In the genomic region with DNA sequence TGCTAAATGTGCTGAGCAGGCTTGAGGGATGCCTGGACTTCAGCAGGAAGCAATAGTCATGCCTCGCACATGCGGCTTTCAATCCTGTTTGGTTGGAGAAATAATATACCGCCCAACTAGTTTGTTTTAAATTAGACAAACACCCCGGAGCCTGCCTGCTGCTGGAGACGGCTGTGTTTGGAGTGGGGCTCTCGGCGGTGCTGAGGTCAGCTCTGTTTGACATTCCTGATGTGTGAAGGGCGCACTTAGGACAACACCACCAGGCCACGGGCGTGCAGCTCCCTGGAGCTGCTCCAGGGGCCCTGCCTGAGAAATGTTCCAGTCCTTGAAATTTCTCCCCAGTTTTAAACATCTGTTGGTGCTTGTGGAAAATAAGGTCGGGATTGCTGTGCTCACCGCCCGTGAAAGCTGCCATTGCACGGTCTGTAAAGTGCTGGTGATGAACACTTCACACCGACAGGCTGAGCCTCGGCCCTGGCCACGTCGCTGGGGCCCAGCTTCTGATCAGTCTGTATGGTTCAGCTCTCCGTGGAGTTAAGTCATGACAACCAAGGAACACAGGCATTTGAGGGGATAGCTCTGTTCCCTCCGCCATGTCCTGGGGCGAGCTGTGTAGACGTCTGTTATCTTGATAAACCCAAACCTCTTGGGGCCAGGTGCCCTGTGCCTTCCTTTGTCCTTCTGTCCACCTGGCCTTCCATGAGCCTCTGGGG, we compare ENCODE assay signal across 10 cellular contexts.
DNase-seq lines count a peak whose midpoint lies in the region; ATAC-seq, FAIRE-seq and TF ChIP-seq lines count a peak whose summit lies in the region.
"Had no signal": no experiment of that assay in that cellular context is flagged by ENCODE, and none has a peak within 500 bp of the region (broad histone marks: within the 10 kb centered on the region; RNA-seq: fewer than 3 reads in every experiment).

No MANE protein-coding gene starts in this region.

- H3K9me3 ChIP-seq in endothelial cell of umbilical vein (replicated peaks; ENCODE audit: control insufficient read depth, insufficient read depth, low read length) (no peaks in the 10 kb centered on the region), mucosa of descending colon (no peaks in the 10 kb centered on the region), upper lobe of left lung (no peaks in the 10 kb centered on the region), PC-9 (ENCODE audit: insufficient read depth, low read depth) (no peaks in the 10 kb centered on the region; the same call in 1 of the 2 replicates)

- H3K9me3 Mint-ChIP-seq in activated T-cell treated with anti-CD3 and anti-CD28 coated beads, Interleukin-2, amount 50 U/mL, for 4 hours = peaks cover 4% of the 10 kb centered on the region

- peak overlapping the region; percentile 39 for H2AFZ ChIP-seq in endothelial cell of umbilical vein (ENCODE audit: low read depth, low read length)
- H2AFZ ChIP-seq in PC-9 = no peak overlapping the region

- H3K79me2 ChIP-seq in endothelial cell of umbilical vein (ENCODE audit: control insufficient read depth, insufficient read depth, low read length) = no peaks in the 10 kb centered on the region
- H3K79me2 ChIP-seq in PC-9 (ENCODE audit: low read depth) = no peaks in the 10 kb centered on the region

- H3K36me3 ChIP-seq in endothelial cell of umbilical vein (ENCODE audit: control insufficient read depth in 2 of 2, extremely low read depth in 1 of 2, insufficient read depth in 2 of 2, low read length in 2 of 2) = no peaks in the 10 kb centered on the region
- no peaks in the 10 kb centered on the region for H3K36me3 ChIP-seq in mucosa of descending colon (ENCODE audit: low read depth)
- H3K36me3 ChIP-seq in upper lobe of left lung = no peaks in the 10 kb centered on the region
- no peaks in the 10 kb centered on the region for H3K36me3 ChIP-seq in PC-9 (ENCODE audit: low read depth)
- H3K36me3 ChIP-seq: BLaER1 treated with 17β-estradiol and CSF1 and Interleukin-3, amounts not matched to agents 10 nM and 100 nM had no signal

- CTCF ChIA-PET in endothelial cell of umbilical vein (lab: Charles Lee) = no interaction called here
- CTCF ChIA-PET in PC-9 (lab: Charles Lee) = no interaction called here

- H3K4me2 ChIP-seq in endothelial cell of umbilical vein (ENCODE audit: insufficient read depth, low read length) (no peak overlapping the region), PC-9 (no peak overlapping the region)
- H3K4me2 ChIP-seq: BLaER1 treated with 17β-estradiol and CSF1 and Interleukin-3, amounts not matched to agents 10 nM and 100 nM had no signal

- ATAC-seq in activated T-cell treated with anti-CD3 and anti-CD28 coated beads, Interleukin-2, amount 50 U/mL, for 4 hours = no peak
- peak; percentile 58 for ATAC-seq in mucosa of descending colon
- peak; percentile 80 to 88 for ATAC-seq in upper lobe of left lung (ENCODE audit: low FRiP score in 2 of 2)

- H3K9me2 ChIP-seq in PC-9 (ENCODE audit: insufficient read depth) = no peaks in the 10 kb centered on the region

- TF ChIP-seq CTCF in endothelial cell of umbilical vein (IDR thresholded peaks at IDR 0.05; ENCODE audit: extremely low read depth in 1 of 2, insufficient read depth in 1 of 2, low read depth in 1 of 2, low read length in 2 of 2) (no peak), mucosa of descending colon (IDR thresholded peaks at IDR 0.05) (no peak), upper lobe of left lung (IDR thresholded peaks at IDR 0.05) (no peak), PC-9 (conservative IDR thresholded peaks at IDR 0.05) (no peak)

- FAIRE-seq in endothelial cell of umbilical vein (lab: Jason Lieb, UNC) = peak; percentile 87

- no peaks in the 10 kb centered on the region for H3K4me1 ChIP-seq in endothelial cell of umbilical vein (ENCODE audit: control insufficient read depth, extremely low read depth, insufficient read depth, low read length)
- H3K4me1 ChIP-seq in mucosa of descending colon (ENCODE audit: low read depth) = no peaks in the 10 kb centered on the region
- peaks cover 5 to 35% (median 15%) of the 10 kb centered on the region in 4 donors for H3K4me1 ChIP-seq in upper lobe of left lung
- H3K4me1 ChIP-seq in PC-9 (replicated peaks; ENCODE audit: insufficient read depth) = peaks cover 3% of the 10 kb centered on the region

- H3K27me3 ChIP-seq in endothelial cell of umbilical vein (ENCODE audit: control insufficient read depth in 2 of 2, insufficient read depth in 2 of 2, low read length in 2 of 2) (no peaks in the 10 kb centered on the region), upper lobe of left lung (no peaks in the 10 kb centered on the region), PC-9 (ENCODE audit: insufficient read depth, low read depth) (no peaks in the 10 kb centered on the region)
- H3K27me3 ChIP-seq: BLaER1 treated with 17β-estradiol and CSF1 and Interleukin-3, amounts not matched to agents 10 nM and 100 nM had no signal

- dilution Hi-C loops in endothelial cell of umbilical vein (cut with MboI; ENCODE audit: extremely low pct_ligation_motif_present, low sequenced_read_pairs) = no loop called here

- TF ChIP-seq EP300 in upper lobe of left lung (IDR thresholded peaks at IDR 0.05) = no peak

- TF ChIP-seq POLR2A in endothelial cell of umbilical vein (IDR thresholded peaks at IDR 0.05; ENCODE audit: low read depth, low read length) = no peak
- TF ChIP-seq POLR2A in upper lobe of left lung (IDR thresholded peaks at IDR 0.05) = no peak

- POLR2A ChIA-PET in endothelial cell of umbilical vein (lab: Charles Lee) = no interaction called here
- POLR2A ChIA-PET in PC-9 (lab: Charles Lee; ENCODE audit: unreplicated experiment) = interaction anchor here (0.6 kb wide), 1 partner anchor 90 kb away, joined by 4 read pairs; no protein-coding TSS in a partner anchor

- BruUV-seq in endothelial cell of umbilical vein (replicated peaks; lab: Mats Ljungman, UMichigan) = no TSS peak
- no TSS peak for BruUV-seq in PC-9 (replicated peaks; lab: Mats Ljungman, UMichigan)

- intact Hi-C loops in endothelial cell of umbilical vein (cut with micrococcal nuclease) = no loop called here
- intact Hi-C loops in mucosa of descending colon (cut with DNase I, micrococcal nuclease) = no loop called here
- intact Hi-C loops in PC-9 (cut with micrococcal nuclease; ENCODE audit: unreplicated experiment) = no loop called here

- no peaks in the 10 kb centered on the region for H3F3A ChIP-seq in PC-9 (ENCODE audit: insufficient read depth, low read depth)

- 50 to 56% methylated on average over 15 to 22 of the region's 22 CpGs for WGBS in upper lobe of left lung, 2 donors

- H3K4me3 ChIP-seq in endothelial cell of umbilical vein (replicated peaks in 1 of 3; ENCODE audit: insufficient read depth in 1 of 3, low read depth in 1 of 3, low read length in 3 of 3) (no peak overlapping the region), mucosa of descending colon (no peak overlapping the region), upper lobe of left lung (no peak overlapping the region), PC-9 (no peak overlapping the region)
- H3K4me3 ChIP-seq: BLaER1 treated with 17β-estradiol and CSF1 and Interleukin-3, amounts not matched to agents 10 nM and 100 nM had no signal

- no peaks in the 10 kb centered on the region for H3K36me3 Mint-ChIP-seq in activated T-cell treated with anti-CD3 and anti-CD28 coated beads, Interleukin-2, amount 50 U/mL, for 4 hours (ENCODE audit: insufficient read depth)
- H3K36me3 Mint-ChIP-seq: activated naive CD8-positive, alpha-beta T cell treated with anti-CD3 and anti-CD28 coated beads, Interleukin-2, amount 10 ng/mL, durations not matched to agents 7 days and 5 days had no signal

- no peaks in the 10 kb centered on the region for H3K27me3 Mint-ChIP-seq in activated T-cell treated with anti-CD3 and anti-CD28 coated beads, Interleukin-2, amount 50 U/mL, for 4 hours (ENCODE audit: low read depth)

- H3K27ac ChIP-seq in endothelial cell of umbilical vein (ENCODE audit: insufficient read depth, low read depth, low read length) (no peak overlapping the region), upper lobe of left lung (peak overlapping the region; percentile 42 to 73 (median 57)), PC-9 (no peak overlapping the region)
- H3K27ac ChIP-seq: BLaER1 treated with 17β-estradiol and CSF1 and Interleukin-3, amounts not matched to agents 10 nM and 100 nM had no signal

- H3K9me1 ChIP-seq in endothelial cell of umbilical vein (replicated peaks; ENCODE audit: control insufficient read depth, extremely low read depth, insufficient read depth, low read length) = no peaks in the 10 kb centered on the region

- peaks cover 16% of the 10 kb centered on the region for H3K4me1 Mint-ChIP-seq in activated T-cell treated with anti-CD3 and anti-CD28 coated beads, Interleukin-2, amount 50 U/mL, for 4 hours (ENCODE audit: low read depth)

- H4K20me1 ChIP-seq in endothelial cell of umbilical vein (replicated peaks; ENCODE audit: control insufficient read depth, extremely low read depth, insufficient read depth, low read length) (no peaks in the 10 kb centered on the region), PC-9 (ENCODE audit: insufficient read depth) (no peaks in the 10 kb centered on the region)
- H4K20me1 ChIP-seq: BLaER1 treated with 17β-estradiol and CSF1 and Interleukin-3, amounts not matched to agents 10 nM and 100 nM had no signal

- peak; percentile 8 to 12 for DNase-seq in activated T-cell treated with anti-CD3 and anti-CD28 coated beads, Interleukin-2, amount 50 U/mL, for 48 hours
- DNase-seq in activated T-cell treated with anti-CD3 and anti-CD28 coated beads, Interleukin-2, amount 50 U/mL, for 4 hours = no peak
- peak; percentile 45 for DNase-seq in endothelial cell of umbilical vein (ENCODE audit: low read depth, low spot score)
- peak in 2 of 3 donors; percentile 53 to 58 for DNase-seq in mucosa of descending colon
- DNase-seq in upper lobe of left lung = peak; percentile 85 to 86
- DNase-seq in NCI-H748 treated with DMSO at 0.1 percent for 48 hours (lab: John Stamatoyannopoulos, UW) = no peak
- no peak for DNase-seq in activated gamma-delta T cell treated with Interleukin-2 at 50 U/mL for 16 hours
- no peak for DNase-seq in PC-9
- DNase-seq: activated naive CD8-positive, alpha-beta T cell treated with anti-CD3 and anti-CD28 coated beads, Interleukin-2, amount 10 ng/mL, durations not matched to agents 7 days and 5 days had no signal

- H3K9ac ChIP-seq in endothelial cell of umbilical vein (replicated peaks; ENCODE audit: extremely low read depth, insufficient read depth, low read length) = no peak overlapping the region
- H3K9ac ChIP-seq: BLaER1 treated with 17β-estradiol and CSF1 and Interleukin-3, amounts not matched to agents 10 nM and 100 nM had no signal

- no peak overlapping the region for H3K4me3 Mint-ChIP-seq in activated T-cell treated with anti-CD3 and anti-CD28 coated beads, Interleukin-2, amount 50 U/mL, for 4 hours
- H3K4me3 Mint-ChIP-seq: activated naive CD8-positive, alpha-beta T cell treated with anti-CD3 and anti-CD28 coated beads, Interleukin-2, amount 10 ng/mL, durations not matched to agents 7 days and 5 days had no signal

TF ChIP-seq in endothelial cell of umbilical vein, 7 proteins besides CTCF, POLR2A, EP300 and RAD21:
- TF ChIP-seq JUN (IDR thresholded peaks at IDR 0.05; ENCODE audit: borderline replicate concordance, insufficient read depth, insufficient read length, low read depth) = no peak
- TF ChIP-seq, protein P1, sequence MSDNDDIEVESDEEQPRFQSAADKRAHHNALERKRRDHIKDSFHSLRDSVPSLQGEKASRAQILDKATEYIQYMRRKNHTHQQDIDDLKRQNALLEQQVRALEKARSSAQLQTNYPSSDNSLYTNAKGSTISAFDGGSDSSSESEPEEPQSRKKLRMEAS (IDR thresholded peaks at IDR 0.05; ENCODE audit: insufficient read depth, insufficient read length) = peak; percentile 48

Comparison
In these comparisons a context has a peak if more than half of its experiments do, and no peak if none do; other contexts are left out.
1. DNase-seq: peak in activated T-cell treated with anti-CD3 and anti-CD28 coated beads, Interleukin-2, amount 50 U/mL, for 48 hours (2 of 2), endothelial cell of umbilical vein (single experiment), mucosa of descending colon (2 of 3) and upper lobe of left lung (2 of 2); none in activated T-cell treated with anti-CD3 and anti-CD28 coated beads, Interleukin-2, amount 50 U/mL, for 4 hours (single experiment), NCI-H748 treated with DMSO at 0.1 percent for 48 hours (single experiment), activated gamma-delta T cell treated with Interleukin-2 at 50 U/mL for 16 hours (single experiment) and PC-9 (0 of 2).
2. ATAC-seq: peak in mucosa of descending colon (single experiment) and upper lobe of left lung (2 of 2); none in activated T-cell treated with anti-CD3 and anti-CD28 coated beads, Interleukin-2, amount 50 U/mL, for 4 hours (0 of 2).
3. H3K27ac ChIP-seq: peak in upper lobe of left lung (4 of 4); none in endothelial cell of umbilical vein (single experiment) and PC-9 (single experiment).